ENCODE assay signal across 16 cellular contexts in genomic region chr2:65282492-65283053, GRCh38.
"Had no signal": no experiment of that assay in that cellular context is flagged by ENCODE, and none has a peak within 500 bp of the region (broad histone marks: within the 10 kb centered on the region; RNA-seq: fewer than 3 reads in every experiment).

No MANE protein-coding gene starts in this region.

- H3K9me3 ChIP-seq: gastroesophageal sphincter, SJSA1, transverse colon had no signal

- H3K9me3 Mint-ChIP-seq: activated naive CD4-positive, alpha-beta T cell treated with anti-CD3 and anti-CD28 coated beads for 36 hours; activated T-helper 1 cell treated with anti-CD3 and anti-CD28 coated beads, Interleukin-12 subunit alpha, Interleukin-12 subunit beta, Interleukin-2, Interleukin-4 antibody, amounts not matched to agents 30 ng/mL and 10 ng/mL and 1 ng/mL, durations not matched to agents 14 hours and 24 hours and 36 hours; neural crest cell; stimulated activated memory B cell treated with anti-CD40 and anti-IgM and Interleukin-4, amounts not matched to agents 10 μg/mL and 1 μg/mL and 100 μg/mL, for 72 hours; T-helper 2 cell treated with Interferon-gamma antibody and Interleukin-4, amounts not matched to agents 5 μg/mL and 100 μg/mL, for 36 hours had no signal

- H3K4me3 ChIP-seq: cardiac muscle cell, gastroesophageal sphincter, SJSA1, transverse colon had no signal

- H3K4me3 Mint-ChIP-seq: activated naive CD4-positive, alpha-beta T cell treated with anti-CD3 and anti-CD28 coated beads for 36 hours; activated T-helper 1 cell treated with anti-CD3 and anti-CD28 coated beads, Interleukin-12 subunit alpha, Interleukin-12 subunit beta, Interleukin-2, Interleukin-4 antibody, amounts not matched to agents 30 ng/mL and 10 ng/mL and 1 ng/mL, durations not matched to agents 14 hours and 24 hours and 36 hours; neural crest cell; stimulated activated memory B cell treated with anti-CD40 and anti-IgM and Interleukin-4, amounts not matched to agents 10 μg/mL and 1 μg/mL and 100 μg/mL, for 72 hours; T-helper 2 cell treated with Interferon-gamma antibody and Interleukin-4, amounts not matched to agents 5 μg/mL and 100 μg/mL, for 36 hours had no signal

- DNase-seq: activated CD4-positive, alpha-beta T cell treated with anti-CD3 and anti-CD28 coated beads, Interleukin-2, amount 50 U/mL, for 48 hours; activated CD8-positive, alpha-beta memory T cell treated with anti-CD3 and anti-CD28 coated beads, Interleukin-2, amount 50 U/mL, for 48 hours; activated naive CD4-positive, alpha-beta T cell treated with anti-CD3 and anti-CD28 coated beads for 36 hours; effector CD4-positive, alpha-beta T cell; mammary epithelial cell; retina; SW 1271; transverse colon had no signal

- ATAC-seq: stimulated activated memory B cell treated with anti-CD40 and anti-IgM and Interleukin-4, amounts not matched to agents 10 μg/mL and 1 μg/mL and 100 μg/mL, for 72 hours had no signal

- H3K4me1 ChIP-seq: parathyroid adenoma, transverse colon had no signal

- H2AFZ ChIP-seq: parathyroid adenoma had no signal

- H3K9ac ChIP-seq: parathyroid adenoma had no signal

- H3K79me2 ChIP-seq: parathyroid adenoma had no signal

- H3K27ac Mint-ChIP-seq: activated naive CD4-positive, alpha-beta T cell treated with anti-CD3 and anti-CD28 coated beads for 36 hours; activated T-helper 1 cell treated with anti-CD3 and anti-CD28 coated beads, Interleukin-12 subunit alpha, Interleukin-12 subunit beta, Interleukin-2, Interleukin-4 antibody, amounts not matched to agents 30 ng/mL and 10 ng/mL and 1 ng/mL, durations not matched to agents 14 hours and 24 hours and 36 hours; stimulated activated memory B cell treated with anti-CD40 and anti-IgM and Interleukin-4, amounts not matched to agents 10 μg/mL and 1 μg/mL and 100 μg/mL, for 72 hours; T-helper 2 cell treated with Interferon-gamma antibody and Interleukin-4, amounts not matched to agents 5 μg/mL and 100 μg/mL, for 36 hours had no signal

- H3K27ac ChIP-seq: cardiac muscle cell, parathyroid adenoma, SJSA1, transverse colon had no signal

- H3K36me3 Mint-ChIP-seq: stimulated activated memory B cell treated with anti-CD40 and anti-IgM and Interleukin-4, amounts not matched to agents 10 μg/mL and 1 μg/mL and 100 μg/mL, for 72 hours had no signal

- H3K36me3 ChIP-seq: cardiac muscle cell, gastroesophageal sphincter, SJSA1, transverse colon had no signal

- H3K27me3 Mint-ChIP-seq: stimulated activated memory B cell treated with anti-CD40 and anti-IgM and Interleukin-4, amounts not matched to agents 10 μg/mL and 1 μg/mL and 100 μg/mL, for 72 hours had no signal

- H3K27me3 ChIP-seq: gastroesophageal sphincter, SJSA1, transverse colon had no signal
